Comparison of ENCODE assay signal across 27 cellular contexts in genomic region chr18:24064701-24065100, GRCh38. TPM values are rescaled to one million over a fixed set of nuclear protein-coding genes. Genes with fewer than 3 reads are reported as not detected.
DNase-seq lines count a peak whose midpoint lies in the region; ATAC-seq, FAIRE-seq and TF ChIP-seq lines count a peak whose summit lies in the region.
"Had no signal": no experiment of that assay in that cellular context is flagged by ENCODE, and none has a peak within 500 bp of the region (broad histone marks: within the 10 kb centered on the region; RNA-seq: fewer than 3 reads in every experiment).

No MANE protein-coding gene starts in this region.

- peaks cover 0 to 3% (median 0%) of the 10 kb centered on the region in 11 donors for H3K9me3 Mint-ChIP-seq in naive thymus-derived CD4-positive, alpha-beta T cell
- H3K9me3 Mint-ChIP-seq: activated naive CD8-positive, alpha-beta T cell treated with anti-CD3 and anti-CD28 coated beads, Interleukin-2, amount 10 ng/mL, durations not matched to agents 7 days and 5 days; H9; T-helper 1 cell treated with Interleukin-12 subunit alpha and Interleukin-12 subunit beta and Interleukin-4 antibody, amounts not matched to agents 30 μg/mL and 1 μg/mL, for 36 hours had no signal

- H3K27me3 ChIP-seq in bronchial epithelial cell (ENCODE audit: control insufficient read depth, insufficient read depth, low read length): no peaks in the 10 kb centered on the region
- H3K27me3 ChIP-seq in naive thymus-derived CD4-positive, alpha-beta T cell (ENCODE audit: control insufficient read depth in 2 of 2, insufficient read depth in 2 of 2, low read length in 2 of 2): no peaks in the 10 kb centered on the region
- H3K27me3 ChIP-seq: esophagus muscularis mucosa, sigmoid colon, stomach had no signal

- intact Hi-C loops in naive thymus-derived CD4-positive, alpha-beta T cell (cut with micrococcal nuclease): loop anchor here in 1 of 2 donors (1.0 kb wide), 1 partner anchor 8 kb away; no protein-coding TSS in a partner anchor

- H3K27ac ChIP-seq in naive thymus-derived CD4-positive, alpha-beta T cell (ENCODE audit: low read depth, low read length): no peak overlapping the region
- H3K27ac ChIP-seq: esophagus muscularis mucosa, sigmoid colon, SK-N-MC, stomach had no signal

- peak overlapping the region in 5 of 9 donors; percentile 3 to 80 (median 58) for H3K27ac Mint-ChIP-seq in naive thymus-derived CD4-positive, alpha-beta T cell
- H3K27ac Mint-ChIP-seq: activated naive CD8-positive, alpha-beta T cell treated with anti-CD3 and anti-CD28 coated beads, Interleukin-2, amount 10 ng/mL, durations not matched to agents 7 days and 5 days; B cell; T-helper 1 cell treated with Interleukin-12 subunit alpha and Interleukin-12 subunit beta and Interleukin-4 antibody, amounts not matched to agents 30 μg/mL and 1 μg/mL, for 36 hours had no signal

- POLR2A ChIA-PET in naive thymus-derived CD4-positive, alpha-beta T cell (lab: Charles Lee): interaction anchor here (0.7 kb wide), 1 partner anchor 47 kb away, joined by 3 read pairs; no protein-coding TSS in a partner anchor

- H3K36me3 ChIP-seq in bronchial epithelial cell (ENCODE audit: control insufficient read depth, insufficient read depth, low read length): peaks cover 4% of the 10 kb centered on the region
- H3K36me3 ChIP-seq in naive thymus-derived CD4-positive, alpha-beta T cell (ENCODE audit: control insufficient read depth in 2 of 3, insufficient read depth in 3 of 3, low read length in 3 of 3): peaks cover 4 to 37% (median 21%) of the 10 kb centered on the region in 3 experiments

- H3K4me1 Mint-ChIP-seq in naive thymus-derived CD4-positive, alpha-beta T cell: peaks cover 36 to 95% (median 87%) of the 10 kb centered on the region in 7 donors

- no peak overlapping the region for H3K4me3 ChIP-seq in bronchial epithelial cell (ENCODE audit: low read depth, low read length)
- no peak overlapping the region for H3K4me3 ChIP-seq in naive thymus-derived CD4-positive, alpha-beta T cell (ENCODE audit: low read length)
- H3K4me3 ChIP-seq: esophagus muscularis mucosa, sigmoid colon, SK-N-MC, stomach had no signal

- no peaks in the 10 kb centered on the region for H3K27me3 Mint-ChIP-seq in naive thymus-derived CD4-positive, alpha-beta T cell
- H3K27me3 Mint-ChIP-seq: activated naive CD8-positive, alpha-beta T cell treated with anti-CD3 and anti-CD28 coated beads, Interleukin-2, amount 10 ng/mL, durations not matched to agents 7 days and 5 days; B cell had no signal

- FAIRE-seq in bronchial epithelial cell (lab: Jason Lieb, UNC): no peak
- FAIRE-seq: frontal cortex had no signal

- no peak for ATAC-seq in naive thymus-derived CD4-positive, alpha-beta T cell
- no peak for ATAC-seq in GM18907 (IDR thresholded peaks at IDR 0.05; ENCODE audit: unreplicated experiment)
- ATAC-seq in GM21447 (IDR thresholded peaks at IDR 0.05; ENCODE audit: unreplicated experiment): no peak

- CTCF ChIA-PET in naive thymus-derived CD4-positive, alpha-beta T cell (lab: Charles Lee): no interaction called here

- H3K9me3 ChIP-seq in naive thymus-derived CD4-positive, alpha-beta T cell (ENCODE audit: control insufficient read depth in 2 of 3, low read length in 3 of 3): no peaks in the 10 kb centered on the region
- H3K9me3 ChIP-seq: esophagus muscularis mucosa, sigmoid colon, stomach had no signal

- DNase-seq in A172 (ENCODE audit: low spot score): peak; percentile 59
- DNase-seq in HPDE6-E6E7 (ENCODE audit: extremely low spot score): peak; percentile 25
- DNase-seq in bronchial epithelial cell (ENCODE audit: low read depth): peak; percentile 93
- DNase-seq in naive thymus-derived CD4-positive, alpha-beta T cell: no peak
- DNase-seq in NCI-H774 (lab: John Stamatoyannopoulos, UW): no peak
- DNase-seq in NCI-H187 treated with DMSO at 0.1 percent for 48 hours (lab: John Stamatoyannopoulos, UW): no peak
- DNase-seq: activated CD8-positive, alpha-beta memory T cell treated with anti-CD3 and anti-CD28 coated beads, Interleukin-2, amount 50 U/mL, for 48 hours; activated effector memory CD4-positive, alpha-beta T cell treated with Interleukin-2 at 50 U/mL for 16 hours; activated naive CD8-positive, alpha-beta T cell treated with anti-CD3 and anti-CD28 coated beads, Interleukin-2, amount 10 ng/mL, durations not matched to agents 7 days and 5 days; DND-41; effector CD4-positive, alpha-beta T cell; H9; islet precursor cell; MV-4-11; NCI-H187; NCI-H524 treated with DMSO at 0.1 percent for 48 hours; posterior cingulate gyrus; sigmoid colon; stomach; trophoblast cell had no signal

- no peak overlapping the region for H3K4me3 Mint-ChIP-seq in naive thymus-derived CD4-positive, alpha-beta T cell
- H3K4me3 Mint-ChIP-seq: activated naive CD8-positive, alpha-beta T cell treated with anti-CD3 and anti-CD28 coated beads, Interleukin-2, amount 10 ng/mL, durations not matched to agents 7 days and 5 days; B cell; H9; T-helper 1 cell treated with Interleukin-12 subunit alpha and Interleukin-12 subunit beta and Interleukin-4 antibody, amounts not matched to agents 30 μg/mL and 1 μg/mL, for 36 hours had no signal

- no peak for TF ChIP-seq CTCF in bronchial epithelial cell (IDR thresholded peaks at IDR 0.05; ENCODE audit: insufficient read depth, low read length, severe bottlenecking)

- peaks cover 19 to 41% (median 28%) of the 10 kb centered on the region in 5 donors for H3K36me3 Mint-ChIP-seq in naive thymus-derived CD4-positive, alpha-beta T cell

- peaks cover 16 to 21% of the 10 kb centered on the region in 2 donors for H3K4me1 ChIP-seq in naive thymus-derived CD4-positive, alpha-beta T cell (ENCODE audit: control insufficient read depth in 2 of 2, insufficient read depth in 2 of 2, low read length in 2 of 2)
- H3K4me1 ChIP-seq: esophagus muscularis mucosa, sigmoid colon had no signal

RNA-seq across cellular contexts. Expression of gene TTC39C, which starts 50.1 kb away (rescaled TPM):
- 17.8 and 21.8 TPM in 2 replicates for total RNA-seq in A172 (2014; rRNA removed; shearing (Covaris generic))
- total RNA-seq in bronchial epithelial cell: 15.3 and 16.0 TPM in 2 replicates
- total RNA-seq in naive thymus-derived CD4-positive, alpha-beta T cell: 10 to 100 TPM; 84.1 to 98.8 (median 91.4) TPM
- polyA plus RNA-seq in naive thymus-derived CD4-positive, alpha-beta T cell: 10 to 100 TPM; 51.4 to 71.2 TPM

Comparison
In these comparisons a context has a peak if more than half of its experiments do, and no peak if none do; other contexts are left out.
1. DNase-seq: peak in A172 (single experiment), HPDE6-E6E7 (single experiment) and bronchial epithelial cell (single experiment); none in naive thymus-derived CD4-positive, alpha-beta T cell (0 of 9), NCI-H774 (single experiment) and NCI-H187 treated with DMSO at 0.1 percent for 48 hours (single experiment).